ENCODE assay signal across 17 cellular contexts in the genomic region with DNA sequence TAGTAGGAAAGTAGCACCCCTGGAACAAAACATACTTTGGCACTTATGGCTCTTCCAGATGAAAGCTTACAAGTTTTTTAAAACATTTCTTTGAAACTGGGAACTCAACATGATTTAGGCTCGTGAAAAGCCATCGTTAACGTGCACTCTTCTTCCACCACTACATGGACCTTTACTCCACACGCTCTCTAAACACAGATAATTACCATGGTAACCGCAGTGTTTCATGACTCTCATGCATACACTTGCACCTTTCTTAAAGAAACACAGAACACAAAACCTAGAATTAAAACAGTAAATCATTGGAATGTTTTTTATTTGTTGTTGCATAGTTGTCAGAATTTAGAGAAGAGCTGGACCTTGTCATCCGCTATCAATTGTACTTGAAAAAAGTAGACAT.
A peak's percentile ranks its signal among the peaks of the same experiment; 100 is the strongest.
DNase-seq lines count a peak whose midpoint lies in the region; TF ChIP-seq lines count a peak whose summit lies in the region.
"Had no signal": no experiment of that assay in that cellular context is flagged by ENCODE, and none has a peak within 500 bp of the region (broad histone marks: within the 10 kb centered on the region; RNA-seq: fewer than 3 reads in every experiment).

No MANE protein-coding gene starts in this region.

- no peaks in the 10 kb centered on the region for H3K36me3 ChIP-seq in Caco-2 (ENCODE audit: control insufficient read depth, insufficient read depth, low read length)
- no peaks in the 10 kb centered on the region for H3K36me3 ChIP-seq in hepatocyte (replicated peaks; ENCODE audit: insufficient read depth, low read depth)
- no peaks in the 10 kb centered on the region for H3K36me3 ChIP-seq in mesenchymal stem cell (ENCODE audit: control insufficient read depth in 1 of 2, insufficient read depth in 2 of 2, low read depth in 1 of 2, low read length in 2 of 2)

- WGBS in hepatocyte (ENCODE audit: low lambda C conversion rate, missing lambda C conversion rate) = 25% methylated on average over 6 of the region's 6 CpGs
- WGBS in mesenchymal stem cell = 69% methylated on average over 5 of the region's 6 CpGs

- H2BK12ac ChIP-seq in mesenchymal stem cell (ENCODE audit: low read length in 2 of 2) = no peak overlapping the region

- no peak overlapping the region for H3K4ac ChIP-seq in mesenchymal stem cell (ENCODE audit: low read depth in 1 of 2, low read length in 2 of 2)

- H2BK5ac ChIP-seq in mesenchymal stem cell (ENCODE audit: low read depth, low read length, poor library complexity, severe bottlenecking) = no peak overlapping the region

- no peak overlapping the region for H3K18ac ChIP-seq in mesenchymal stem cell (ENCODE audit: low read depth in 1 of 2, low read length in 2 of 2)

- BruUV-seq in Caco-2 (replicated peaks; lab: Mats Ljungman, UMichigan) = no TSS peak

- H3K9ac ChIP-seq in mesenchymal stem cell (ENCODE audit: low read length) = no peak overlapping the region

- POLR2A ChIA-PET in Caco-2 (lab: Charles Lee) = no interaction called here

- H4K20me1 ChIP-seq in hepatocyte (ENCODE audit: insufficient read depth, poor library complexity, severe bottlenecking) = no peaks in the 10 kb centered on the region

- no peaks in the 10 kb centered on the region for H3K79me1 ChIP-seq in mesenchymal stem cell (replicated peaks; ENCODE audit: low read length, poor library complexity, severe bottlenecking)

- H3K14ac ChIP-seq in mesenchymal stem cell (ENCODE audit: low read length in 2 of 2) = no peak overlapping the region

- no peak overlapping the region for H2BK15ac ChIP-seq in mesenchymal stem cell (ENCODE audit: low read depth, poor library complexity, severe bottlenecking)

- peak overlapping the region; percentile 64 for H3K4me2 ChIP-seq in hepatocyte
- H3K4me2 ChIP-seq in mesenchymal stem cell (ENCODE audit: low read length, poor library complexity, severe bottlenecking) = no peak overlapping the region

- no peak overlapping the region for H4K8ac ChIP-seq in mesenchymal stem cell (ENCODE audit: low read length)

- no peak overlapping the region for H2AK5ac ChIP-seq in mesenchymal stem cell (ENCODE audit: low read length, severe bottlenecking)

- H3K27me3 ChIP-seq in Caco-2 (replicated peaks; ENCODE audit: control insufficient read depth, insufficient read depth, low read length) (no peaks in the 10 kb centered on the region), hepatocyte (no peaks in the 10 kb centered on the region), mesenchymal stem cell (ENCODE audit: control insufficient read depth in 1 of 2, insufficient read depth in 1 of 2, low read length in 2 of 2) (no peaks in the 10 kb centered on the region)

- H3K9me3 Mint-ChIP-seq in Caco-2 (ENCODE audit: unreplicated experiment) (no peaks in the 10 kb centered on the region), nephron (peaks cover 3% of the 10 kb centered on the region)
- H3K9me3 Mint-ChIP-seq: IgD-negative memory B cell had no signal

- no peak overlapping the region for H3K4me3 ChIP-seq in Caco-2 (ENCODE audit: low read depth, low read length)
- H3K4me3 ChIP-seq in hepatocyte = no peak overlapping the region
- H3K4me3 ChIP-seq in mesenchymal stem cell (ENCODE audit: insufficient read depth in 1 of 2, low read depth in 1 of 2, low read length in 2 of 2) = no peak overlapping the region
- H3K4me3 ChIP-seq: SK-N-MC had no signal

- H3K9me3 ChIP-seq in Caco-2 (no peaks in the 10 kb centered on the region), hepatocyte (ENCODE audit: low read depth) (no peaks in the 10 kb centered on the region), mesenchymal stem cell (ENCODE audit: control insufficient read depth, low read length) (no peaks in the 10 kb centered on the region)

- no peak overlapping the region for H4K91ac ChIP-seq in mesenchymal stem cell (ENCODE audit: low read length)

- TF ChIP-seq CTCF in Caco-2 (IDR thresholded peaks at IDR 0.05; ENCODE audit: insufficient read depth in 1 of 2, low read depth in 1 of 2, low read length in 1 of 2, severe bottlenecking in 1 of 2, unreplicated experiment in 1 of 2) (no peak), hepatocyte (IDR thresholded peaks at IDR 0.05; ENCODE audit: poor library complexity) (no peak), nephron (IDR thresholded peaks at IDR 0.05; ENCODE audit: unreplicated experiment in 3 of 3) (no peak), GM20000 (IDR thresholded peaks at IDR 0.05; ENCODE audit: extremely low read depth, missing control alignments) (no peak)

- peaks cover 8% of the 10 kb centered on the region for H3K4me1 ChIP-seq in Caco-2
- H3K4me1 ChIP-seq in hepatocyte (ENCODE audit: insufficient read depth) = peaks cover 15% of the 10 kb centered on the region
- no peaks in the 10 kb centered on the region for H3K4me1 ChIP-seq in mesenchymal stem cell (ENCODE audit: control insufficient read depth, insufficient read depth, low read depth, low read length)

- CTCF ChIA-PET in Caco-2 (lab: Charles Lee) = no interaction called here

- H3K27ac Mint-ChIP-seq in Caco-2 (ENCODE audit: unreplicated experiment) (peak overlapping the region; percentile 87), nephron (peak overlapping the region; percentile 82 to 89 (median 87))
- H3K27ac Mint-ChIP-seq: IgD-negative memory B cell had no signal

- H2BK120ac ChIP-seq in mesenchymal stem cell (ENCODE audit: low read depth, low read length) = no peak overlapping the region

- no peaks in the 10 kb centered on the region for H3K79me2 ChIP-seq in hepatocyte

- peak in 1 of 2 experiments; percentile 28 for DNase-seq in Caco-2
- peak; percentile 52 for DNase-seq in HuH-7 (ENCODE audit: low spot score)
- peak; percentile 73 for DNase-seq in hepatocyte (ENCODE audit: low spot score)
- DNase-seq in mesenchymal stem cell = no peak
- DNase-seq in NOMO-1 treated with dmso at 0.1 percent for 144 hours (lab: John Stamatoyannopoulos, UW; ENCODE audit: unreplicated experiment) = no peak
- no peak for DNase-seq in GM20000 (ENCODE audit: low spot score)
- no peak for DNase-seq in UCSD-AML1 (lab: John Stamatoyannopoulos, UW; ENCODE audit: unreplicated experiment)
- DNase-seq: C1 segment of cervical spinal cord, DMS79, GDM1, NCI-H146, NCI-H2081 treated with DMSO at 0.1 percent for 48 hours, NCI-H226, NCI-H526 treated with DMSO at 0.1 percent for 48 hours had no signal

- H3K27me3 Mint-ChIP-seq in Caco-2 (ENCODE audit: insufficient read depth, unreplicated experiment) (no peaks in the 10 kb centered on the region), nephron (ENCODE audit: low read depth) (no peaks in the 10 kb centered on the region)

- H3K27ac ChIP-seq in hepatocyte (peak overlapping the region; percentile 80), mesenchymal stem cell (ENCODE audit: low read length, poor library complexity, severe bottlenecking) (no peak overlapping the region)
- H3K27ac ChIP-seq: SK-N-MC had no signal

- no peak overlapping the region for H3K23ac ChIP-seq in mesenchymal stem cell (ENCODE audit: low read length in 2 of 2)

- H3K4me1 Mint-ChIP-seq in Caco-2 (ENCODE audit: low read depth, unreplicated experiment) (peaks cover 12% of the 10 kb centered on the region), nephron (peaks cover 35% of the 10 kb centered on the region)

- H3K9me2 ChIP-seq in hepatocyte (replicated peaks; ENCODE audit: insufficient read depth) = no peaks in the 10 kb centered on the region

- H2AFZ ChIP-seq in hepatocyte (no peak overlapping the region), mesenchymal stem cell (ENCODE audit: low read depth, low read length) (no peak overlapping the region)

- H3K4me3 Mint-ChIP-seq in Caco-2 (ENCODE audit: unreplicated experiment) = peak overlapping the region; percentile 40
- H3K4me3 Mint-ChIP-seq in nephron = peak overlapping the region in 2 of 3 experiments; percentile 27 to 29
- H3K4me3 Mint-ChIP-seq: IgD-negative memory B cell had no signal

- H3K36me3 Mint-ChIP-seq in Caco-2 (ENCODE audit: insufficient read depth, unreplicated experiment) (no peaks in the 10 kb centered on the region), nephron (ENCODE audit: low read depth) (no peaks in the 10 kb centered on the region)

- intact Hi-C loops in Caco-2 (cut with micrococcal nuclease; ENCODE audit: unreplicated experiment) = no loop called here

Comparison
In these comparisons a context has a peak if more than half of its experiments do, and no peak if none do; other contexts are left out.
1. DNase-seq: peak in HuH-7 (single experiment) and hepatocyte (single experiment); none in mesenchymal stem cell (single experiment), NOMO-1 treated with dmso at 0.1 percent for 144 hours (single experiment), GM20000 (single experiment) and UCSD-AML1 (single experiment).